In genomic region chr1:154493276-154493675, GRCh38 we compare ENCODE assay signal across 12 cellular contexts. TPM values are rescaled to one million over a fixed set of nuclear protein-coding genes. Genes with fewer than 3 reads are reported as not detected.
DNase-seq lines count a peak whose midpoint lies in the region; ATAC-seq and TF ChIP-seq lines count a peak whose summit lies in the region.
"Had no signal": no experiment of that assay in that cellular context is flagged by ENCODE, and none has a peak within 500 bp of the region (broad histone marks: within the 10 kb centered on the region; RNA-seq: fewer than 3 reads in every experiment).

No MANE protein-coding gene starts in this region.

- no peaks in the 10 kb centered on the region for H3K79me2 ChIP-seq in DOHH2 (ENCODE audit: control insufficient read depth, low read length)
- H3K79me2 ChIP-seq: parathyroid adenoma had no signal

- TF ChIP-seq EP300 in suprapubic skin (IDR thresholded peaks at IDR 0.05): no peak

- H3K4me3 ChIP-seq in DOHH2 (ENCODE audit: low read length): peak overlapping the region; percentile 51
- H3K4me3 ChIP-seq in muscle layer of duodenum (ENCODE audit: low read depth in 1 of 2, low read length in 2 of 2): no peak overlapping the region
- no peak overlapping the region for H3K4me3 ChIP-seq in suprapubic skin
- H3K4me3 ChIP-seq: SJCRH30 had no signal

- no peaks in the 10 kb centered on the region for H3K9me3 ChIP-seq in DOHH2 (ENCODE audit: control insufficient read depth, insufficient read depth, low read length)
- no peaks in the 10 kb centered on the region for H3K9me3 ChIP-seq in muscle layer of duodenum (ENCODE audit: control insufficient read depth in 1 of 2, low read length in 2 of 2)
- no peaks in the 10 kb centered on the region for H3K9me3 ChIP-seq in suprapubic skin
- H3K9me3 ChIP-seq: SJCRH30 had no signal

- TF ChIP-seq CTCF in DOHH2 (IDR thresholded peaks at IDR 0.05; ENCODE audit: low read depth, low read length, poor library complexity, severe bottlenecking) (no peak), suprapubic skin (IDR thresholded peaks at IDR 0.05) (no peak)

- TF ChIP-seq POLR2A in suprapubic skin (IDR thresholded peaks at IDR 0.05): no peak

- no peaks in the 10 kb centered on the region for H3K27me3 ChIP-seq in DOHH2 (ENCODE audit: control insufficient read depth, low read length)
- H3K27me3 ChIP-seq in muscle layer of duodenum (ENCODE audit: low read depth, low read length): no peaks in the 10 kb centered on the region
- peaks cover 5% of the 10 kb centered on the region for H3K27me3 ChIP-seq in suprapubic skin

- WGBS in suprapubic skin: 58% methylated on average over 8 of the region's 8 CpGs

- H3F3A ChIP-seq in DOHH2 (ENCODE audit: control insufficient read depth, insufficient read depth): peaks cover 20% of the 10 kb centered on the region

- DNase-seq in NAMALWA (ENCODE audit: low spot score) (peak; percentile 73), dermis blood vessel endothelial cell (peak; percentile 88), suprapubic skin (ENCODE audit: low spot score in 2 of 2) (no peak), NCI-H2107 (lab: John Stamatoyannopoulos, UW) (no peak)
- DNase-seq in NK-92 treated with Interleukin-12 subunit alpha and Interleukin-12 subunit beta, amount 100 ng/mL, for 24 hours (lab: John Stamatoyannopoulos, UW): no peak
- DNase-seq: HCEC 1CT, SJCRH30 had no signal

- no peak for ATAC-seq in GM21360 (IDR thresholded peaks at IDR 0.05; ENCODE audit: unreplicated experiment)

- H3K4me2 ChIP-seq in DOHH2 (ENCODE audit: low read length): peak overlapping the region; percentile 67

- H3K4me1 ChIP-seq in DOHH2 (ENCODE audit: control insufficient read depth, low read length) (peaks cover 78% of the 10 kb centered on the region), muscle layer of duodenum (ENCODE audit: control insufficient read depth in 1 of 2, insufficient read depth in 2 of 2, low read length in 2 of 2) (peaks cover 9 to 15% of the 10 kb centered on the region in 2 donors), suprapubic skin (peaks cover 15% of the 10 kb centered on the region)
- H3K4me1 ChIP-seq: parathyroid adenoma, SJCRH30 had no signal

- H3K27ac ChIP-seq in DOHH2 (ENCODE audit: low read depth, low read length) (peak overlapping the region; percentile 56), muscle layer of duodenum (ENCODE audit: low read length) (peak overlapping the region; percentile 42), suprapubic skin (no peak overlapping the region)
- H3K27ac ChIP-seq: SJCRH30 had no signal

- no peaks in the 10 kb centered on the region for H4K20me1 ChIP-seq in DOHH2 (ENCODE audit: control insufficient read depth, insufficient read depth, low read depth, low read length)

- H3K9me2 ChIP-seq in DOHH2 (replicated peaks; ENCODE audit: control insufficient read depth, low read length): no peaks in the 10 kb centered on the region

- H3K36me3 ChIP-seq in DOHH2 (ENCODE audit: control insufficient read depth, low read length) (no peaks in the 10 kb centered on the region), muscle layer of duodenum (ENCODE audit: control insufficient read depth in 1 of 2, insufficient read depth in 2 of 2, low read length in 2 of 2) (no peaks in the 10 kb centered on the region), suprapubic skin (peaks cover 5% of the 10 kb centered on the region)
- H3K36me3 ChIP-seq: SJCRH30 had no signal

RNA-seq across cellular contexts. Expression of gene TDRD10, which starts 8.7 kb away (rescaled TPM):
- 5.3 and 6.0 TPM in 2 replicates for total RNA-seq in dermis blood vessel endothelial cell
- 1 to 10 TPM in 3 of 4 donors, under 1 TPM in 1; 0.72 to 2.6 (median 2.0) TPM for total RNA-seq in suprapubic skin
- total RNA-seq: fibroblast of villous mesenchyme, SJCRH30 had no signal

RNA-seq across cellular contexts. Expression of gene SHE, which starts 8.9 kb away (rescaled TPM):
- total RNA-seq in dermis blood vessel endothelial cell (108 and 177 TPM in 2 replicates), suprapubic skin (1 to 10 TPM; 2.0 to 7.3 (median 4.8) TPM)
- total RNA-seq: fibroblast of villous mesenchyme had no signal

Comparison
In these comparisons a context has a peak if more than half of its experiments do, and no peak if none do; other contexts are left out.
1. DNase-seq: peak in NAMALWA (single experiment) and dermis blood vessel endothelial cell (single experiment); none in NK-92 treated with Interleukin-12 subunit alpha and Interleukin-12 subunit beta, amount 100 ng/mL, for 24 hours (single experiment), suprapubic skin (0 of 2) and NCI-H2107 (single experiment).
2. RNA of gene SHE, which starts 8.9 kb away (total RNA-seq): 108 to 177 TPM in dermis blood vessel endothelial cell; 2.0 to 7.3 TPM in suprapubic skin; every median in the first group is over 10 times any median in the second.